ENCODE assay signal across 10 cellular contexts in the genomic region with DNA sequence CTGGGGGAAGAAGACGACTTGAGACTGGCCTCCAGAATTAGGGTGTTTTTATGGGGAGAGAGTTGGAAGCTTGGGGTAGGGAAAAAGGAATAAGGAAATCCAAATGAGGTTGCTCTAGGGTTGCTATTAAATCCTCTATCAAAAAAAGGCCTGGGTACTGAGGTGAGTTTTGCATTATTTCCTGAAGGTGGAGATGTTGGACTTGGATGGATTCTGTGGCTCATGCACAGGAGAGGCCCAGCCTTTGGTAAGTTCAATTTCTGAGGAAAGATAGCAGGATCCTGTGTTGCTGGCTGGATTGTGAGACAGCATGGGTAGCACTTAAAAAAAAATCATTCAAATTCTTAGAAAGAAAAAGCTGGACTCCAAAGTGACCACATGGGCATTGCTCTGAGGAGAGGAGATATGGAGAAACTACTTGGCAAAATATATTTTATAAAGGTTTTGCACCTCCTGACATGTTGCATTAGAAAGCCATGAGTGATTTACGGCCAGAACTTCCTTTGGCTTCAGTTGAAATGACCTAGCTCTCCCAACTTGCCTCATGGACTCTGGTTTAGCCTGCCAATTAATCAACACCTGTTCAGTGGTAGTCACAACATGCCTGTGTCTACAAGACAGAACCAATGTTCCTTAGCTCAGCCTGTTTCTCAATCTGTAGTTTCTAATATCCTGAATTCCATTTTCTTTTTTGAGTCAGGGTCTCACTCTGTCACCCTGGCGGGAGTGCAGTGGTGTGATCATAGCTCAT.
DNase-seq lines count a peak whose midpoint lies in the region; ATAC-seq and TF ChIP-seq lines count a peak whose summit lies in the region.
"Had no signal": no experiment of that assay in that cellular context is flagged by ENCODE, and none has a peak within 500 bp of the region (broad histone marks: within the 10 kb centered on the region; RNA-seq: fewer than 3 reads in every experiment).

No MANE protein-coding gene starts in this region.

- no peaks in the 10 kb centered on the region for H3K79me2 ChIP-seq in Karpas-422 (ENCODE audit: low read length)
- H3K79me2 ChIP-seq in OCI-LY1 (ENCODE audit: insufficient read depth, low read length): no peaks in the 10 kb centered on the region

- H3K18ac ChIP-seq in mesenchymal stem cell (ENCODE audit: low read depth in 1 of 2, low read length in 2 of 2): no peak overlapping the region

- no peak overlapping the region for H3K27ac ChIP-seq in Karpas-422 (ENCODE audit: low read length)
- no peak overlapping the region for H3K27ac ChIP-seq in OCI-LY1 (ENCODE audit: low read depth, low read length, poor library complexity, severe bottlenecking)
- H3K27ac ChIP-seq in iPS DF 6.9 (ENCODE audit: low read length): no peak overlapping the region
- H3K27ac ChIP-seq in mesenchymal stem cell (ENCODE audit: low read length, poor library complexity, severe bottlenecking): no peak overlapping the region

- H2AFZ ChIP-seq in Karpas-422 (ENCODE audit: low read length) (no peak overlapping the region), OCI-LY1 (ENCODE audit: low read length) (no peak overlapping the region), mesenchymal stem cell (ENCODE audit: low read depth, low read length) (no peak overlapping the region)

- H3K4me3 ChIP-seq in AG09309 (ENCODE audit: control insufficient read depth, low read depth, low read length) (no peak overlapping the region), Karpas-422 (ENCODE audit: low read length) (no peak overlapping the region), OCI-LY1 (ENCODE audit: low read depth, low read length, poor library complexity, severe bottlenecking) (no peak overlapping the region), iPS DF 6.9 (ENCODE audit: low read length) (no peak overlapping the region), mesenchymal stem cell (ENCODE audit: insufficient read depth in 1 of 2, low read depth in 1 of 2, low read length in 2 of 2) (no peak overlapping the region)
- H3K4me3 ChIP-seq: lung had no signal

- H3K9ac ChIP-seq in Karpas-422 (ENCODE audit: low read length): no peak overlapping the region
- H3K9ac ChIP-seq in OCI-LY1 (ENCODE audit: low read length): no peak overlapping the region
- no peak overlapping the region for H3K9ac ChIP-seq in mesenchymal stem cell (ENCODE audit: low read length)

- no peak overlapping the region for H2AK5ac ChIP-seq in mesenchymal stem cell (ENCODE audit: low read length, severe bottlenecking)

- no peaks in the 10 kb centered on the region for H3K79me1 ChIP-seq in mesenchymal stem cell (replicated peaks; ENCODE audit: low read length, poor library complexity, severe bottlenecking)

- H4K91ac ChIP-seq in mesenchymal stem cell (ENCODE audit: low read length): no peak overlapping the region

- no peaks in the 10 kb centered on the region for H3K9me3 ChIP-seq in Karpas-422 (ENCODE audit: low read length)
- H3K9me3 ChIP-seq in OCI-LY1 (ENCODE audit: low read length): no peaks in the 10 kb centered on the region
- no peaks in the 10 kb centered on the region for H3K9me3 ChIP-seq in iPS DF 6.9 (ENCODE audit: control insufficient read depth, insufficient read depth, low read length)
- H3K9me3 ChIP-seq in mesenchymal stem cell (ENCODE audit: control insufficient read depth, low read length): no peaks in the 10 kb centered on the region

- no peak overlapping the region for H2BK12ac ChIP-seq in mesenchymal stem cell (ENCODE audit: low read length in 2 of 2)

- H3K27me3 ChIP-seq in Karpas-422 (ENCODE audit: low read length) (no peaks in the 10 kb centered on the region), OCI-LY1 (ENCODE audit: insufficient read depth, low read length) (no peaks in the 10 kb centered on the region), iPS DF 6.9 (ENCODE audit: control insufficient read depth, insufficient read depth, low read length) (no peaks in the 10 kb centered on the region), mesenchymal stem cell (ENCODE audit: control insufficient read depth in 1 of 2, insufficient read depth in 1 of 2, low read length in 2 of 2) (peaks cover 7 to 10% of the 10 kb centered on the region in 2 experiments)

- no peaks in the 10 kb centered on the region for H3K9me2 ChIP-seq in Karpas-422 (replicated peaks; ENCODE audit: insufficient read depth, low read length)
- H3K9me2 ChIP-seq in OCI-LY1 (ENCODE audit: low read depth, low read length): no peaks in the 10 kb centered on the region

- no peak overlapping the region for H2BK120ac ChIP-seq in mesenchymal stem cell (ENCODE audit: low read depth, low read length)

- no peak overlapping the region for H3K4ac ChIP-seq in mesenchymal stem cell (ENCODE audit: low read depth in 1 of 2, low read length in 2 of 2)

- H3F3A ChIP-seq in OCI-LY1 (ENCODE audit: insufficient read depth, low read length): no peaks in the 10 kb centered on the region

- DNase-seq in AG09309 (ENCODE audit: low read depth) (no peak), Karpas-422 (peak; percentile 62), iPS DF 6.9 (ENCODE audit: low read depth, low spot score) (peak; percentile 25), mesenchymal stem cell (no peak)
- DNase-seq in central memory CD4-positive, alpha-beta T cell: no peak
- DNase-seq: IMR-90 had no signal

- TF ChIP-seq CTCF in AG09309 (IDR thresholded peaks at IDR 0.05; ENCODE audit: control insufficient read depth, insufficient read depth, low read depth, low read length, missing control alignments) (peak; percentile 20), OCI-LY1 (IDR thresholded peaks at IDR 0.05; ENCODE audit: low read length) (peak; percentile 14; the same call in 1 of the 2 replicates)

- no CpG with 5 or more reads among the region's 3 CpGs for WGBS in iPS DF 6.9 (ENCODE audit: insufficient coverage, insufficient read length)
- 50% methylated on average over 3 of the region's 3 CpGs for WGBS in mesenchymal stem cell

- H4K20me1 ChIP-seq in Karpas-422 (ENCODE audit: insufficient read depth, low read depth, low read length) (no peaks in the 10 kb centered on the region), OCI-LY1 (ENCODE audit: insufficient read depth, low read length) (no peaks in the 10 kb centered on the region)

- no peaks in the 10 kb centered on the region for H3K4me1 ChIP-seq in Karpas-422 (ENCODE audit: low read length)
- no peaks in the 10 kb centered on the region for H3K4me1 ChIP-seq in OCI-LY1 (ENCODE audit: insufficient read depth, low read length, severe bottlenecking)
- H3K4me1 ChIP-seq in iPS DF 6.9 (ENCODE audit: control insufficient read depth, insufficient read depth, low read length): no peaks in the 10 kb centered on the region
- no peaks in the 10 kb centered on the region for H3K4me1 ChIP-seq in mesenchymal stem cell (ENCODE audit: control insufficient read depth, insufficient read depth, low read depth, low read length)

- ATAC-seq in HG03378 (IDR thresholded peaks at IDR 0.05; ENCODE audit: unreplicated experiment) (no peak), HG02571 (IDR thresholded peaks at IDR 0.05; ENCODE audit: unreplicated experiment) (no peak)

- H3K23ac ChIP-seq in mesenchymal stem cell (ENCODE audit: low read length in 2 of 2): no peak overlapping the region

- H2BK5ac ChIP-seq in mesenchymal stem cell (ENCODE audit: low read depth, low read length, poor library complexity, severe bottlenecking): no peak overlapping the region

- no peak overlapping the region for H2BK15ac ChIP-seq in mesenchymal stem cell (ENCODE audit: low read depth, poor library complexity, severe bottlenecking)

- H3K4me2 ChIP-seq in Karpas-422 (ENCODE audit: low read depth, low read length, poor library complexity, severe bottlenecking): no peak overlapping the region
- H3K4me2 ChIP-seq in OCI-LY1 (ENCODE audit: low read length): no peak overlapping the region
- H3K4me2 ChIP-seq in mesenchymal stem cell (ENCODE audit: low read length, poor library complexity, severe bottlenecking): no peak overlapping the region

- H3K36me3 ChIP-seq in Karpas-422 (ENCODE audit: insufficient read depth, low read length) (no peaks in the 10 kb centered on the region), OCI-LY1 (ENCODE audit: insufficient read depth, low read length) (no peaks in the 10 kb centered on the region), iPS DF 6.9 (ENCODE audit: control insufficient read depth, insufficient read depth, low read length) (no peaks in the 10 kb centered on the region), mesenchymal stem cell (ENCODE audit: control insufficient read depth in 1 of 2, insufficient read depth in 2 of 2, low read depth in 1 of 2, low read length in 2 of 2) (no peaks in the 10 kb centered on the region)

- no peak overlapping the region for H4K8ac ChIP-seq in mesenchymal stem cell (ENCODE audit: low read length)

- H3K14ac ChIP-seq in mesenchymal stem cell (ENCODE audit: low read length in 2 of 2): no peak overlapping the region

Comparison
In these comparisons a context has a peak if more than half of its experiments do, and no peak if none do; other contexts are left out.
1. DNase-seq: peak in Karpas-422 (single experiment) and iPS DF 6.9 (single experiment); none in AG09309 (single experiment), central memory CD4-positive, alpha-beta T cell (single experiment) and mesenchymal stem cell (single experiment).